In genomic region chr17:39450051-39450450, GRCh38 we compare ENCODE assay signal across 1 cellular context.
TF ChIP-seq lines count a peak whose summit lies in the region.

No MANE protein-coding gene starts in this region.

TF ChIP-seq in HepG2, 621 proteins besides CTCF, POLR2A, EP300 and RAD21 (continued from another document and continues in another):
- no peak for TF ChIP-seq CSRNP2 (CRISPR knock-in tag; conservative IDR thresholded peaks at IDR 0.05; ENCODE audit: low read depth)
- no peak for TF ChIP-seq TFE3 (CRISPR knock-in tag; IDR thresholded peaks at IDR 0.05)
- TF ChIP-seq HNRNPUL1 (IDR thresholded peaks at IDR 0.05; ENCODE audit: low read depth, low read length) = no peak
- TF ChIP-seq ZNF710 (CRISPR knock-in tag; IDR thresholded peaks at IDR 0.05; ENCODE audit: borderline replicate concordance) = no peak
- TF ChIP-seq HIC2 (CRISPR knock-in tag; IDR thresholded peaks at IDR 0.05; ENCODE audit: low read depth) = no peak
- TF ChIP-seq SMARCC2 (IDR thresholded peaks at IDR 0.05) = no peak
- no peak for TF ChIP-seq ZNF749 (CRISPR knock-in tag; IDR thresholded peaks at IDR 0.05; ENCODE audit: borderline replicate concordance)
- TF ChIP-seq MYNN (CRISPR knock-in tag; IDR thresholded peaks at IDR 0.05; ENCODE audit: low read depth) = no peak
- TF ChIP-seq SALL2 (CRISPR knock-in tag; IDR thresholded peaks at IDR 0.05) = no peak
- TF ChIP-seq KDM5A (IDR thresholded peaks at IDR 0.05; ENCODE audit: borderline replicate concordance, low read length) = no peak
- TF ChIP-seq ZFX (CRISPR knock-in tag; IDR thresholded peaks at IDR 0.05; ENCODE audit: low read depth) = no peak
- TF ChIP-seq ZNF441 (CRISPR knock-in tag; IDR thresholded peaks at IDR 0.05; ENCODE audit: borderline replicate concordance) = no peak
- TF ChIP-seq FOXM1 (CRISPR knock-in tag; IDR thresholded peaks at IDR 0.05) = no peak
- TF ChIP-seq ATF7 (IDR thresholded peaks at IDR 0.05) = no peak
- no peak for TF ChIP-seq ATF7 (CRISPR knock-in tag; IDR thresholded peaks at IDR 0.05)
- no peak for TF ChIP-seq ZNF878 (CRISPR knock-in tag; IDR thresholded peaks at IDR 0.05)
- no peak for TF ChIP-seq HCFC1 (IDR thresholded peaks at IDR 0.05; ENCODE audit: low read depth, low read length)
- TF ChIP-seq ETV5 (CRISPR knock-in tag; IDR thresholded peaks at IDR 0.05; ENCODE audit: borderline replicate concordance) = no peak
- no peak for TF ChIP-seq ZNF570 (CRISPR knock-in tag; IDR thresholded peaks at IDR 0.05; ENCODE audit: borderline replicate concordance)
- TF ChIP-seq TBX2 (CRISPR knock-in tag; IDR thresholded peaks at IDR 0.05; ENCODE audit: borderline replicate concordance) = peak; percentile 50
- no peak for TF ChIP-seq PLSCR1 (CRISPR knock-in tag; IDR thresholded peaks at IDR 0.05; ENCODE audit: borderline replicate concordance)
- TF ChIP-seq U2AF1 (optimal IDR thresholded peaks at IDR 0.05; ENCODE audit: low read depth, low read length) = no peak
- TF ChIP-seq ZNF232 (CRISPR knock-in tag; IDR thresholded peaks at IDR 0.05; ENCODE audit: borderline replicate concordance) = no peak
- TF ChIP-seq ZNF253 (CRISPR knock-in tag; IDR thresholded peaks at IDR 0.05; ENCODE audit: borderline replicate concordance) = no peak
- no peak for TF ChIP-seq PBX3 (CRISPR knock-in tag; IDR thresholded peaks at IDR 0.05; ENCODE audit: borderline replicate concordance)
- TF ChIP-seq ZNF530 (CRISPR knock-in tag; IDR thresholded peaks at IDR 0.05; ENCODE audit: low read depth) = no peak
- no peak for TF ChIP-seq ZNF891 (CRISPR knock-in tag; IDR thresholded peaks at IDR 0.05)
- peak; percentile 54 for TF ChIP-seq PAXIP1 (CRISPR knock-in tag; conservative IDR thresholded peaks at IDR 0.05)
- no peak for TF ChIP-seq ZFP82 (CRISPR knock-in tag; IDR thresholded peaks at IDR 0.05; ENCODE audit: borderline replicate concordance)
- TF ChIP-seq LBX2 (CRISPR knock-in tag; IDR thresholded peaks at IDR 0.05; ENCODE audit: borderline replicate concordance) = no peak
- TF ChIP-seq ZBTB21 (CRISPR knock-in tag; IDR thresholded peaks at IDR 0.05) = no peak
- TF ChIP-seq NAIF1 (CRISPR knock-in tag; IDR thresholded peaks at IDR 0.05; ENCODE audit: borderline replicate concordance) = no peak
- TF ChIP-seq GPBP1L1 (CRISPR knock-in tag; IDR thresholded peaks at IDR 0.05) = no peak
- TF ChIP-seq ZNF672 (CRISPR knock-in tag; IDR thresholded peaks at IDR 0.05) = no peak
- no peak for TF ChIP-seq ZNF343 (CRISPR knock-in tag; IDR thresholded peaks at IDR 0.05)
- no peak for TF ChIP-seq ATRX (CRISPR knock-in tag; IDR thresholded peaks at IDR 0.05; ENCODE audit: borderline replicate concordance)
- no peak for TF ChIP-seq ZNF780A (CRISPR knock-in tag; IDR thresholded peaks at IDR 0.05)
- TF ChIP-seq ZNF264 (CRISPR knock-in tag; IDR thresholded peaks at IDR 0.05) = no peak
- no peak for TF ChIP-seq NR1H2 (CRISPR knock-in tag; IDR thresholded peaks at IDR 0.05; ENCODE audit: borderline replicate concordance, low read depth)
- no peak for TF ChIP-seq ZNF646 (CRISPR knock-in tag; IDR thresholded peaks at IDR 0.05)
- TF ChIP-seq ZNF446 (CRISPR knock-in tag; IDR thresholded peaks at IDR 0.05) = no peak
- TF ChIP-seq ZNF260 (CRISPR knock-in tag; IDR thresholded peaks at IDR 0.05; ENCODE audit: borderline replicate concordance, low read depth) = no peak
- TF ChIP-seq ISL2 (CRISPR knock-in tag; IDR thresholded peaks at IDR 0.05) = no peak
